In genomic region chr3:25748189-25748588, GRCh38 we compare ENCODE assay signal across 1 cellular context.
TF ChIP-seq lines count a peak whose summit lies in the region.

No MANE protein-coding gene starts in this region.

TF ChIP-seq in H1, 55 proteins besides CTCF, POLR2A, EP300 and RAD21:
- TF ChIP-seq SP1 (IDR thresholded peaks at IDR 0.05; ENCODE audit: low read depth, low read length) (0 out of 2 replicates have a peak, but pooled peaks have one; percentile 22), TEAD4 (IDR thresholded peaks at IDR 0.05; ENCODE audit: low read depth, low read length) (peak; percentile 50; the same call in 1 of the 2 replicates), BCL11A (IDR thresholded peaks at IDR 0.05; ENCODE audit: low read depth in 2 of 2, low read length in 2 of 2) (no peak), E2F6 (IDR thresholded peaks at IDR 0.05) (no peak)
TF ChIP-seq in H1: peak in this region for 2.
